Comparison of ENCODE assay signal across 14 cellular contexts in the genomic region with DNA sequence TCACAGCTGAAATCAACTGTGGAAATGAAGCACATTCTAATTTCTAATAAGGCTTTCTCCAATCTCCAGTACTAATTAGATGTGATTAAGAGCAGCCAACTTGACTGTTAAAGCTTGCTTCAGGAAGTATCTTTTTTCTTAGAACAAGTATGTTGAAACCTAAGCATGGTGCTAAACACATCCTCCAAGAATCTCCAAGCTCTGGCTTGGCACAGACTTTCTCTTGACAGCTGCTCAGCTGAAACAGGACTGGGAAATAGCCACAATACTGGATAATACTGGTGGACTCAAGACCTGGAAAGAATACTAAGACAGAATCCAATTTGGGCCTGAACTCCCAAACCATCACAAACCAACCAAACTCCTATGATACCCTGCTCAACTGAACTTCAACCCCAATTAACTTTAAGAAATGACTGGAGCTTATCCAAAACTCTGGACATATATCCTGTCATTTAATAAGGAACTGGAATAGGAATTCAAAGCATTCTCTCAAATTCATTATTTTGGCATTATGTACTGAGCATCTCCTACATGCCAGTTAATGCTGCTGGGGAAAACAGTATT. TPM values are rescaled to one million over a fixed set of nuclear protein-coding genes. Genes with fewer than 3 reads are reported as not detected.
DNase-seq lines count a peak whose midpoint lies in the region; ATAC-seq, FAIRE-seq and TF ChIP-seq lines count a peak whose summit lies in the region.
"Had no signal": no experiment of that assay in that cellular context is flagged by ENCODE, and none has a peak within 500 bp of the region (broad histone marks: within the 10 kb centered on the region; RNA-seq: fewer than 3 reads in every experiment).

No MANE protein-coding gene starts in this region.

- in situ Hi-C loops in brain microvascular endothelial cell (cut with HindIII; ENCODE audit: low pct_ligation_motif_present, low sequenced_read_pairs): no loop called here

- TF ChIP-seq RAD21 in A549 (conservative IDR thresholded peaks at IDR 0.05 in 1 of 2, IDR thresholded peaks at IDR 0.05 in 1 of 2): no peak

- ATAC-seq in A549 (0 out of 6 replicates have a peak, but pooled peaks of 1 of the 2 experiments have one; percentile 47), right cardiac atrium (peak; percentile 79 to 93), GM19467 (IDR thresholded peaks at IDR 0.05; ENCODE audit: unreplicated experiment) (no peak)
- ATAC-seq: left colon, WTC11 had no signal

- peaks cover 3% of the 10 kb centered on the region for H3K36me3 ChIP-seq in brain microvascular endothelial cell (replicated peaks)

- TF ChIP-seq EP300 in A549 (IDR thresholded peaks at IDR 0.05): no peak

- POLR2A ChIA-PET in A549 (lab: Yijun Ruan, JAX): no interaction called here

- H3K9me3 ChIP-seq in A549 (no peaks in the 10 kb centered on the region), right cardiac atrium (ENCODE audit: control insufficient read depth, low read length) (peaks cover 4% of the 10 kb centered on the region)
- H3K9me3 ChIP-seq: SJCRH30 had no signal

- intact Hi-C loops in right cardiac atrium (cut with DNase I): no loop called here

- H3K4me3 ChIP-seq in A549 (no peak overlapping the region), brain microvascular endothelial cell (ENCODE audit: low read depth, low read length) (no peak overlapping the region), right cardiac atrium (ENCODE audit: low read length) (no peak overlapping the region)
- H3K4me3 ChIP-seq: SJCRH30 had no signal

- TF ChIP-seq POLR2A in A549 (IDR thresholded peaks at IDR 0.05; ENCODE audit: low read length): no peak

- CTCF ChIA-PET in A549 (lab: Yijun Ruan, JAX): interaction anchor here (0.6 to 1.4 kb wide), 2 partner anchors 16 to 33 kb away, joined by 3 read pairs; no protein-coding TSS in a partner anchor

- FAIRE-seq in A549 (lab: Jason Lieb, UNC): no peak

- no peak for TF ChIP-seq CTCF in A549 (IDR thresholded peaks at IDR 0.05)
- no peak for TF ChIP-seq CTCF in brain microvascular endothelial cell (IDR thresholded peaks at IDR 0.05; ENCODE audit: low read depth, low read length, missing control alignments)

- DNase-seq in A549 (ENCODE audit: low read depth in 1 of 2, low spot score in 1 of 2) (no peak), GM04504 (ENCODE audit: low read depth) (peak; percentile 44), brain microvascular endothelial cell (peak; percentile 18), right cardiac atrium (no peak), NCI-H2227 (lab: John Stamatoyannopoulos, UW; ENCODE audit: unreplicated experiment) (no peak), superior temporal gyrus (ENCODE audit: extremely low spot score) (no peak), cerebellum (ENCODE audit: low spot score) (no peak)
- DNase-seq: foreskin melanocyte, left colon, NCI-H510A had no signal

- H3K27me3 ChIP-seq in brain microvascular endothelial cell (replicated peaks): no peaks in the 10 kb centered on the region
- no peaks in the 10 kb centered on the region for H3K27me3 ChIP-seq in right cardiac atrium (ENCODE audit: control insufficient read depth, insufficient read depth)
- H3K27me3 ChIP-seq: SJCRH30 had no signal

- H3K4me2 ChIP-seq in A549: peak overlapping the region; percentile 15; the same call in 1 of the 3 replicates

- H3K27ac ChIP-seq in A549 (0 out of 6 replicates have a peak overlapping the region, but pooled peaks of 1 of the 2 experiments have one; percentile 12), brain microvascular endothelial cell (no peak overlapping the region), right cardiac atrium (ENCODE audit: low read length) (no peak overlapping the region)
- H3K27ac ChIP-seq: C4-2B, SJCRH30 had no signal

- peaks cover 56% of the 10 kb centered on the region for H3K4me1 ChIP-seq in A549
- peaks cover 2% of the 10 kb centered on the region for H3K4me1 ChIP-seq in right cardiac atrium (ENCODE audit: control insufficient read depth, insufficient read depth, low read length)

TF ChIP-seq in A549, 52 proteins besides CTCF, POLR2A, EP300 and RAD21 (continues in another document):
- no peak for TF ChIP-seq GATA3 (IDR thresholded peaks at IDR 0.05; ENCODE audit: borderline replicate concordance)
- TF ChIP-seq SREBF2 (IDR thresholded peaks at IDR 0.05): no peak
- TF ChIP-seq MYC (IDR thresholded peaks at IDR 0.05; ENCODE audit: borderline replicate concordance, low read length): no peak
- no peak for TF ChIP-seq ZC3H11A (IDR thresholded peaks at IDR 0.05)
- no peak for TF ChIP-seq CBX8 (IDR thresholded peaks at IDR 0.05)
- TF ChIP-seq PHF8 (IDR thresholded peaks at IDR 0.05; ENCODE audit: borderline replicate concordance, low read depth): no peak
- TF ChIP-seq RARB (CRISPR knock-in tag; IDR thresholded peaks at IDR 0.05): no peak
- TF ChIP-seq, protein P1, sequence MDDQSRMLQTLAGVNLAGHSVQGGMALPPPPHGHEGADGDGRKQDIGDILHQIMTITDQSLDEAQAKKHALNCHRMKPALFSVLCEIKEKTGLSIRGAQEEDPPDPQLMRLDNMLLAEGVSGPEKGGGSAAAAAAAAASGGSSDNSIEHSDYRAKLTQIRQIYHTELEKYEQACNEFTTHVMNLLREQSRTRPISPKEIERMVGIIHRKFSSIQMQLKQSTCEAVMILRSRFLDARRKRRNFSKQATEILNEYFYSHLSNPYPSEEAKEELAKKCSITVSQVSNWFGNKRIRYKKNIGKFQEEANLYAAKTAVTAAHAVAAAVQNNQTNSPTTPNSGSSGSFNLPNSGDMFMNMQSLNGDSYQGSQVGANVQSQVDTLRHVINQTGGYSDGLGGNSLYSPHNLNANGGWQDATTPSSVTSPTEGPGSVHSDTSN (IDR thresholded peaks at IDR 0.05): no peak
- TF ChIP-seq, protein P2, sequence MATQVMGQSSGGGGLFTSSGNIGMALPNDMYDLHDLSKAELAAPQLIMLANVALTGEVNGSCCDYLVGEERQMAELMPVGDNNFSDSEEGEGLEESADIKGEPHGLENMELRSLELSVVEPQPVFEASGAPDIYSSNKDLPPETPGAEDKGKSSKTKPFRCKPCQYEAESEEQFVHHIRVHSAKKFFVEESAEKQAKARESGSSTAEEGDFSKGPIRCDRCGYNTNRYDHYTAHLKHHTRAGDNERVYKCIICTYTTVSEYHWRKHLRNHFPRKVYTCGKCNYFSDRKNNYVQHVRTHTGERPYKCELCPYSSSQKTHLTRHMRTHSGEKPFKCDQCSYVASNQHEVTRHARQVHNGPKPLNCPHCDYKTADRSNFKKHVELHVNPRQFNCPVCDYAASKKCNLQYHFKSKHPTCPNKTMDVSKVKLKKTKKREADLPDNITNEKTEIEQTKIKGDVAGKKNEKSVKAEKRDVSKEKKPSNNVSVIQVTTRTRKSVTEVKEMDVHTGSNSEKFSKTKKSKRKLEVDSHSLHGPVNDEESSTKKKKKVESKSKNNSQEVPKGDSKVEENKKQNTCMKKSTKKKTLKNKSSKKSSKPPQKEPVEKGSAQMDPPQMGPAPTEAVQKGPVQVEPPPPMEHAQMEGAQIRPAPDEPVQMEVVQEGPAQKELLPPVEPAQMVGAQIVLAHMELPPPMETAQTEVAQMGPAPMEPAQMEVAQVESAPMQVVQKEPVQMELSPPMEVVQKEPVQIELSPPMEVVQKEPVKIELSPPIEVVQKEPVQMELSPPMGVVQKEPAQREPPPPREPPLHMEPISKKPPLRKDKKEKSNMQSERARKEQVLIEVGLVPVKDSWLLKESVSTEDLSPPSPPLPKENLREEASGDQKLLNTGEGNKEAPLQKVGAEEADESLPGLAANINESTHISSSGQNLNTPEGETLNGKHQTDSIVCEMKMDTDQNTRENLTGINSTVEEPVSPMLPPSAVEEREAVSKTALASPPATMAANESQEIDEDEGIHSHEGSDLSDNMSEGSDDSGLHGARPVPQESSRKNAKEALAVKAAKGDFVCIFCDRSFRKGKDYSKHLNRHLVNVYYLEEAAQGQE (IDR thresholded peaks at IDR 0.05): no peak
- no peak for TF ChIP-seq FOXS1 (CRISPR knock-in tag; IDR thresholded peaks at IDR 0.05)
- TF ChIP-seq, protein P3, sequence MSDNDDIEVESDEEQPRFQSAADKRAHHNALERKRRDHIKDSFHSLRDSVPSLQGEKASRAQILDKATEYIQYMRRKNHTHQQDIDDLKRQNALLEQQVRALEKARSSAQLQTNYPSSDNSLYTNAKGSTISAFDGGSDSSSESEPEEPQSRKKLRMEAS (IDR thresholded peaks at IDR 0.05): no peak
- no peak for TF ChIP-seq KDM1A (IDR thresholded peaks at IDR 0.05; ENCODE audit: low read depth)

RNA-seq across cellular contexts. Expression of a gene that starts 16.2 kb away (rescaled TPM):
- polyA plus RNA-seq in A549 (2011; rRNA removed): 84.3 and 107 TPM in 2 replicates
- polyA plus RNA-seq in A549 (2012; cell fraction: cytosol; rRNA removed): 15.5 and 16.3 TPM in 2 replicates
- 20.1 and 35.7 TPM in 2 replicates for polyA plus RNA-seq in A549 (2012; cell fraction: nucleus; rRNA removed)
- 51.5 to 63.3 TPM (median 60.0 TPM) in 3 replicates for polyA plus RNA-seq in A549 (2017; fragmentation: RNase III; extraction: RNeasy Plus Mini Kit Qiagen cat#74134 plus additional on column Dnase treatment)
- 23.7 and 32.4 TPM in 2 replicates for polyA minus RNA-seq in A549 (2011; rRNA and poly(A)+ RNA removed)
- total RNA-seq in right cardiac atrium: 10 to 100 TPM; 35.7 to 50.9 (median 43.7) TPM
- polyA plus RNA-seq in right cardiac atrium: 16.9 TPM
- 59.7 TPM for total RNA-seq in cerebellum

RNA-seq across cellular contexts. Expression of a gene that starts 26.2 kb away (rescaled TPM):
- polyA plus RNA-seq in A549 (2011; rRNA removed) (13.5 and 19.8 TPM in 2 replicates), A549 (2017; fragmentation: RNase III; extraction: RNeasy Plus Mini Kit Qiagen cat#74134 plus additional on column Dnase treatment) (15.4 to 17.1 TPM (median 15.7 TPM) in 3 replicates), right cardiac atrium (7.2 TPM)
- 2.4 and 2.6 TPM in 2 replicates for polyA plus RNA-seq in A549 (2012; cell fraction: cytosol; rRNA removed)
- polyA plus RNA-seq in A549 (2012; cell fraction: nucleus; rRNA removed): 0.86 and 0.88 TPM in 2 replicates
- 4.8 and 5.9 TPM in 2 replicates for polyA minus RNA-seq in A549 (2011; rRNA and poly(A)+ RNA removed)
- total RNA-seq in right cardiac atrium (10 to 100 TPM; 14.9 to 17.5 (median 16.7) TPM), cerebellum (24.9 TPM)

RNA-seq across cellular contexts. Expression of a gene that starts 53.1 kb away (rescaled TPM):
- polyA plus RNA-seq in A549 (2011; rRNA removed) (4,402 and 4,948 TPM in 2 replicates), A549 (2017; fragmentation: RNase III; extraction: RNeasy Plus Mini Kit Qiagen cat#74134 plus additional on column Dnase treatment) (2,762 to 2,921 TPM (median 2,809 TPM) in 3 replicates), right cardiac atrium (849 TPM)
- polyA plus RNA-seq in A549 (2012; cell fraction: cytosol; rRNA removed): 770 and 800 TPM in 2 replicates
- polyA plus RNA-seq in A549 (2012; cell fraction: nucleus; rRNA removed): 99.3 and 104 TPM in 2 replicates
- polyA minus RNA-seq in A549 (2011; rRNA and poly(A)+ RNA removed): 453 and 718 TPM in 2 replicates
- total RNA-seq in right cardiac atrium (100 to 1,000 TPM; 583 to 782 (median 626) TPM), cerebellum (1,050 TPM)

RNA-seq across cellular contexts. Expression of a gene that starts 59.2 kb away (rescaled TPM):
- polyA plus RNA-seq in A549 (2011; rRNA removed) (5.7 and 5.9 TPM in 2 replicates), A549 (2017; fragmentation: RNase III; extraction: RNeasy Plus Mini Kit Qiagen cat#74134 plus additional on column Dnase treatment) (3.3 to 5.7 TPM (median 5.2 TPM) in 3 replicates), right cardiac atrium (3.8 TPM)
- 0.63 and 0.82 TPM in 2 replicates for polyA plus RNA-seq in A549 (2012; cell fraction: cytosol; rRNA removed)
- 0.34 and 0.40 TPM in 2 replicates for polyA plus RNA-seq in A549 (2012; cell fraction: nucleus; rRNA removed)
- 3.6 and 4.7 TPM in 2 replicates for polyA minus RNA-seq in A549 (2011; rRNA and poly(A)+ RNA removed)
- total RNA-seq in right cardiac atrium (1 to 10 TPM; 7.7 to 9.6 (median 8.5) TPM), cerebellum (0.82 TPM)

Comparison
In these comparisons a context has a peak if more than half of its experiments do, and no peak if none do; other contexts are left out.
1. DNase-seq: peak in GM04504 (single experiment) and brain microvascular endothelial cell (single experiment); none in A549 (0 of 2), right cardiac atrium (0 of 3), NCI-H2227 (single experiment), superior temporal gyrus (single experiment) and cerebellum (single experiment).